ENCODE assay signal across 15 cellular contexts in genomic region chr7:151274936-151275812, GRCh38. TPM values are rescaled to one million over a fixed set of nuclear protein-coding genes. Genes with fewer than 3 reads are reported as not detected.
DNase-seq lines count a peak whose midpoint lies in the region; ATAC-seq and TF ChIP-seq lines count a peak whose summit lies in the region.
"Had no signal": no experiment of that assay in that cellular context is flagged by ENCODE, and none has a peak within 500 bp of the region (broad histone marks: within the 10 kb centered on the region; RNA-seq: fewer than 3 reads in every experiment).

No MANE protein-coding gene starts in this region.

- H3K27me3 Mint-ChIP-seq in T-helper 2 cell treated with Interferon-gamma antibody and Interleukin-4, amounts not matched to agents 5 μg/mL and 100 μg/mL, for 36 hours (ENCODE audit: low read depth) = peaks cover 2% of the 10 kb centered on the region
- H3K27me3 Mint-ChIP-seq in activated CD8-positive, alpha-beta T cell treated with anti-CD3 and anti-CD28 coated beads for 36 hours = no peaks in the 10 kb centered on the region
- H3K27me3 Mint-ChIP-seq in immature natural killer cell (ENCODE audit: low read depth in 3 of 3) (peaks cover 3 to 9% (median 4%) of the 10 kb centered on the region in 3 donors), osteocyte (ENCODE audit: unreplicated experiment) (peaks cover 6% of the 10 kb centered on the region)

- no peak for DNase-seq in T-helper 2 cell treated with Interferon-gamma antibody and Interleukin-4, amounts not matched to agents 5 μg/mL and 100 μg/mL, for 36 hours (ENCODE audit: low spot score)
- DNase-seq in T-helper 2 cell (no peak), immature natural killer cell (no peak), osteocyte (ENCODE audit: extremely low spot score, unreplicated experiment) (no peak), NCI-H2227 treated with DMSO at 0.1 percent for 48 hours (lab: John Stamatoyannopoulos, UW) (no peak)
- no peak for DNase-seq in activated CD8-positive, alpha-beta T cell treated with anti-CD3 and anti-CD28 coated beads for 36 hours
- no peak for DNase-seq in stimulated activated CD4-positive, alpha-beta T cell treated with anti-CD3 and anti-CD28 coated beads, Interleukin-2, amount 100 ng/mL, for 24 hours
- DNase-seq in stimulated activated CD8-positive, alpha-beta memory T cell treated with anti-CD3 and anti-CD28 coated beads, Interleukin-4, amount 100 ng/mL, for 48 hours = no peak
- DNase-seq: activated CD4-positive, CD25-positive, alpha-beta regulatory T cell treated with anti-CD3 and anti-CD28 coated beads, Interleukin-2, amount 50 U/mL, for 72 hours; activated T-cell treated with anti-CD3 and anti-CD28 coated beads, Interleukin-2, amount 50 U/mL, for 1 hour; dermis blood vessel endothelial cell; heart right ventricle; kidney; mucosa of descending colon; SW 1271 had no signal

- CTCF ChIA-PET in activated CD8-positive, alpha-beta T cell treated with anti-CD3 and anti-CD28 coated beads for 36 hours (lab: Charles Lee) = interaction anchor here (1.0 kb wide), 2 partner anchors 29 to 151 kb away, joined by 3 to 4 read pairs; no protein-coding TSS in a partner anchor

- intact Hi-C loops in activated CD8-positive, alpha-beta T cell treated with anti-CD3 and anti-CD28 coated beads for 36 hours (cut with micrococcal nuclease) = no loop called here

- POLR2A ChIA-PET in activated CD8-positive, alpha-beta T cell treated with anti-CD3 and anti-CD28 coated beads for 36 hours (lab: Charles Lee) = interaction anchor here (0.8 to 1.0 kb wide), 4 partner anchors 19 to 48 kb away, joined by 3 to 5 read pairs (median 3); partner anchors contain the start of gene ABCF2

- TF ChIP-seq CTCF in activated CD8-positive, alpha-beta T cell treated with anti-CD3 and anti-CD28 coated beads for 36 hours (IDR thresholded peaks at IDR 0.05) = no peak
- TF ChIP-seq CTCF in osteocyte (IDR thresholded peaks at IDR 0.05) = no peak

- H3K4me1 Mint-ChIP-seq in T-helper 2 cell treated with Interferon-gamma antibody and Interleukin-4, amounts not matched to agents 5 μg/mL and 100 μg/mL, for 36 hours (ENCODE audit: low read depth) = peaks cover 11% of the 10 kb centered on the region
- peaks cover 31% of the 10 kb centered on the region for H3K4me1 Mint-ChIP-seq in activated CD8-positive, alpha-beta T cell treated with anti-CD3 and anti-CD28 coated beads for 36 hours (ENCODE audit: low read depth)
- H3K4me1 Mint-ChIP-seq in immature natural killer cell = peaks cover 11 to 13% of the 10 kb centered on the region in 2 donors
- H3K4me1 Mint-ChIP-seq in osteocyte (ENCODE audit: unreplicated experiment) = peaks cover 11% of the 10 kb centered on the region

- H3K36me3 Mint-ChIP-seq in T-helper 2 cell treated with Interferon-gamma antibody and Interleukin-4, amounts not matched to agents 5 μg/mL and 100 μg/mL, for 36 hours (ENCODE audit: low read depth) = no peaks in the 10 kb centered on the region
- no peaks in the 10 kb centered on the region for H3K36me3 Mint-ChIP-seq in activated CD8-positive, alpha-beta T cell treated with anti-CD3 and anti-CD28 coated beads for 36 hours (ENCODE audit: low read depth)
- H3K36me3 Mint-ChIP-seq in immature natural killer cell (no peaks in the 10 kb centered on the region), osteocyte (ENCODE audit: unreplicated experiment) (no peaks in the 10 kb centered on the region)

- no peaks in the 10 kb centered on the region for H3K9me3 Mint-ChIP-seq in T-helper 2 cell treated with Interferon-gamma antibody and Interleukin-4, amounts not matched to agents 5 μg/mL and 100 μg/mL, for 36 hours
- no peaks in the 10 kb centered on the region for H3K9me3 Mint-ChIP-seq in activated CD8-positive, alpha-beta T cell treated with anti-CD3 and anti-CD28 coated beads for 36 hours
- H3K9me3 Mint-ChIP-seq in immature natural killer cell (no peaks in the 10 kb centered on the region), osteocyte (ENCODE audit: unreplicated experiment) (no peaks in the 10 kb centered on the region)

- ATAC-seq in activated CD8-positive, alpha-beta T cell treated with anti-CD3 and anti-CD28 coated beads for 36 hours = no peak
- ATAC-seq: heart right ventricle, mucosa of descending colon had no signal

- peak overlapping the region; percentile 29 for H3K27ac Mint-ChIP-seq in T-helper 2 cell treated with Interferon-gamma antibody and Interleukin-4, amounts not matched to agents 5 μg/mL and 100 μg/mL, for 36 hours
- H3K27ac Mint-ChIP-seq in activated CD8-positive, alpha-beta T cell treated with anti-CD3 and anti-CD28 coated beads for 36 hours = no peak overlapping the region
- no peak overlapping the region for H3K27ac Mint-ChIP-seq in immature natural killer cell
- H3K27ac Mint-ChIP-seq in osteocyte (ENCODE audit: unreplicated experiment) = no peak overlapping the region

- H3K4me3 Mint-ChIP-seq in T-helper 2 cell treated with Interferon-gamma antibody and Interleukin-4, amounts not matched to agents 5 μg/mL and 100 μg/mL, for 36 hours = peak overlapping the region; percentile 56
- H3K4me3 Mint-ChIP-seq in activated CD8-positive, alpha-beta T cell treated with anti-CD3 and anti-CD28 coated beads for 36 hours = peak overlapping the region; percentile 48
- H3K4me3 Mint-ChIP-seq in immature natural killer cell (peak overlapping the region in 4 of 5 donors; percentile 21 to 56 (median 45)), osteocyte (ENCODE audit: unreplicated experiment) (peak overlapping the region; percentile 56)

RNA-seq across cellular contexts. Expression of gene SMARCD3, which starts 26.7 kb away (rescaled TPM):
- 1 to 10 TPM; 8.2 to 8.9 TPM for total RNA-seq in activated CD8-positive, alpha-beta T cell treated with anti-CD3 and anti-CD28 coated beads for 36 hours
- polyA plus RNA-seq in immature natural killer cell = 1 to 10 TPM; 1.2 to 3.9 (median 2.6) TPM
- 88.7 and 96.9 TPM in 2 replicates for total RNA-seq in osteocyte

RNA-seq across cellular contexts. Expression of gene CHPF2, which starts 42.9 kb away (rescaled TPM):
- 10 to 100 TPM; 23.7 to 27.3 TPM for total RNA-seq in activated CD8-positive, alpha-beta T cell treated with anti-CD3 and anti-CD28 coated beads for 36 hours
- 10 to 100 TPM; 23.0 to 39.2 (median 35.4) TPM for polyA plus RNA-seq in immature natural killer cell
- total RNA-seq in osteocyte = 89.5 and 93.2 TPM in 2 replicates

RNA-seq across cellular contexts. Expression of gene ABCF2, which starts 48.2 kb away (rescaled TPM):
- total RNA-seq in activated CD8-positive, alpha-beta T cell treated with anti-CD3 and anti-CD28 coated beads for 36 hours = 10 to 100 TPM; 48.1 to 56.2 TPM
- 10 to 100 TPM; 24.2 to 35.4 (median 31.7) TPM for polyA plus RNA-seq in immature natural killer cell
- 43.9 and 47.5 TPM in 2 replicates for total RNA-seq in osteocyte
